In the genomic region with DNA sequence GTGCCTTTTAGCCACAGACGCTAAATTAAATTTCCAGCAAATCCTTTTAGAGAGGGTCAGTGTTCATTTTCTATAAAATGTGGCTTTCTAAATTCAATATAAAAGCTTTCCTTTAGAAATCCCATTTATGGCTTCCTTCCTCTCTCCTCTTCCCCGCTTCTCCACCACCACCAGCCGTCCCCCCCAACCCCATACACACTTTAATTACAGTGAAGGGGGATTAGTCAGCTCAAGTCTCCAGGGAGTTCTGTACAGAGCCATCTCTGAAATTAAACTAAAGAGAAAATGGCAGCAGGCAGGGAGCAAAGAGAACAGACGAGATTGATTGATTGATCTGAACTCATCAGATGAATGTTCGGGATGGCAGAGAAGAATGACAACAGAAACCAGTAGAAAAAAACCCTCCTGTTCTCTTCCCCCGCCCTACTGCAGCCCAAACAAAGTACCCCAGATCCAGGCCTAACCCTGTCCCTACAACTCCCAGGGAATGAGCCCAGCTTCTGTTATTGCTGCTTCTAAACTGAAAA, we compare ENCODE assay signal across 20 cellular contexts.
DNase-seq lines count a peak whose midpoint lies in the region; ATAC-seq and TF ChIP-seq lines count a peak whose summit lies in the region.
"Had no signal": no experiment of that assay in that cellular context is flagged by ENCODE, and none has a peak within 500 bp of the region (broad histone marks: within the 10 kb centered on the region; RNA-seq: fewer than 3 reads in every experiment).

No MANE protein-coding gene starts in this region.

- CTCF ChIA-PET in activated CD4-positive, alpha-beta T cell treated with anti-CD3 and anti-CD28 coated beads, Interleukin-2, amount 10 ng/mL, durations not matched to agents 7 days and 5 days (lab: Charles Lee), result no interaction called here
- CTCF ChIA-PET in WTC11 (lab: Charles Lee), result interaction anchor here (1.5 kb wide), 1 partner anchor 73 kb away, joined by 3 read pairs; no protein-coding TSS in a partner anchor

- POLR2A ChIA-PET in activated CD4-positive, alpha-beta T cell treated with anti-CD3 and anti-CD28 coated beads, Interleukin-2, amount 10 ng/mL, durations not matched to agents 7 days and 5 days (lab: Charles Lee), result no interaction called here
- POLR2A ChIA-PET in WTC11 (lab: Charles Lee), result no interaction called here

- peaks cover 11% of the 10 kb centered on the region for H3K4me1 Mint-ChIP-seq in activated CD4-positive, alpha-beta T cell treated with anti-CD3 and anti-CD28 coated beads, Interleukin-2, amount 10 ng/mL, durations not matched to agents 7 days and 5 days
- H3K4me1 Mint-ChIP-seq in glutamatergic neuron (ENCODE audit: low read depth, unreplicated experiment), result peaks cover 37% of the 10 kb centered on the region
- H3K4me1 Mint-ChIP-seq in WTC11, result peaks cover 11% of the 10 kb centered on the region

- H3K36me3 ChIP-seq in smooth muscle cell (ENCODE audit: low read depth), result no peaks in the 10 kb centered on the region

- no peaks in the 10 kb centered on the region for H3K9me3 Mint-ChIP-seq in activated CD4-positive, alpha-beta T cell treated with anti-CD3 and anti-CD28 coated beads, Interleukin-2, amount 10 ng/mL, durations not matched to agents 7 days and 5 days
- H3K9me3 Mint-ChIP-seq in glutamatergic neuron (ENCODE audit: unreplicated experiment) (no peaks in the 10 kb centered on the region), WTC11 (no peaks in the 10 kb centered on the region)
- H3K9me3 Mint-ChIP-seq: CD4-positive, alpha-beta T cell; HFFc6 had no signal

- no peaks in the 10 kb centered on the region for H3K27me3 ChIP-seq in smooth muscle cell (ENCODE audit: low read depth)

- no peaks in the 10 kb centered on the region for H3K36me3 Mint-ChIP-seq in activated CD4-positive, alpha-beta T cell treated with anti-CD3 and anti-CD28 coated beads, Interleukin-2, amount 10 ng/mL, durations not matched to agents 7 days and 5 days (ENCODE audit: low read depth)
- peaks cover 12% of the 10 kb centered on the region for H3K36me3 Mint-ChIP-seq in glutamatergic neuron (ENCODE audit: unreplicated experiment)
- no peaks in the 10 kb centered on the region for H3K36me3 Mint-ChIP-seq in WTC11

- H3K4me2 ChIP-seq in smooth muscle cell, result no peak overlapping the region

- H3K27ac ChIP-seq in smooth muscle cell (ENCODE audit: low read depth) (peak overlapping the region; percentile 61), substantia nigra (ENCODE audit: low read depth, low read length, poor library complexity, severe bottlenecking) (no peak overlapping the region)

- no peak overlapping the region for H3K9ac ChIP-seq in smooth muscle cell (ENCODE audit: low read depth)

- no peak overlapping the region for H3K4me3 Mint-ChIP-seq in activated CD4-positive, alpha-beta T cell treated with anti-CD3 and anti-CD28 coated beads, Interleukin-2, amount 10 ng/mL, durations not matched to agents 7 days and 5 days
- H3K4me3 Mint-ChIP-seq in glutamatergic neuron (ENCODE audit: unreplicated experiment) (peak overlapping the region; percentile 40), WTC11 (no peak overlapping the region)
- H3K4me3 Mint-ChIP-seq: CD4-positive, alpha-beta T cell; HFFc6 had no signal

- no peaks in the 10 kb centered on the region for H3K27me3 Mint-ChIP-seq in activated CD4-positive, alpha-beta T cell treated with anti-CD3 and anti-CD28 coated beads, Interleukin-2, amount 10 ng/mL, durations not matched to agents 7 days and 5 days
- H3K27me3 Mint-ChIP-seq in glutamatergic neuron (ENCODE audit: unreplicated experiment) (no peaks in the 10 kb centered on the region), WTC11 (ENCODE audit: low read depth) (peaks cover 18% of the 10 kb centered on the region)
- H3K27me3 Mint-ChIP-seq: CD4-positive, alpha-beta T cell had no signal

- peaks cover 13% of the 10 kb centered on the region for H3K4me1 ChIP-seq in smooth muscle cell (ENCODE audit: low read depth)

- no peaks in the 10 kb centered on the region for H4K20me1 ChIP-seq in smooth muscle cell (ENCODE audit: low read depth)

- no peak overlapping the region for H2AFZ ChIP-seq in smooth muscle cell (ENCODE audit: low read depth)

- peak overlapping the region; percentile 19 for H3K27ac Mint-ChIP-seq in activated CD4-positive, alpha-beta T cell treated with anti-CD3 and anti-CD28 coated beads, Interleukin-2, amount 10 ng/mL, durations not matched to agents 7 days and 5 days
- H3K27ac Mint-ChIP-seq in glutamatergic neuron (ENCODE audit: unreplicated experiment) (peak overlapping the region; percentile 91), WTC11 (no peak overlapping the region)
- H3K27ac Mint-ChIP-seq: CD4-positive, alpha-beta T cell; HFFc6 had no signal

- H3K79me2 ChIP-seq in smooth muscle cell (ENCODE audit: low read depth), result no peaks in the 10 kb centered on the region

- no peak for ATAC-seq in WTC11
- ATAC-seq: GM12878, HepG2, SK-N-SH treated with all-trans-retinoic acid at 6 μM for 48 hours had no signal

- no peaks in the 10 kb centered on the region for H3F3A ChIP-seq in smooth muscle cell (ENCODE audit: low read depth)

- TF ChIP-seq CTCF in glutamatergic neuron (IDR thresholded peaks at IDR 0.05; ENCODE audit: partially characterized antibody, unreplicated experiment) (no peak), smooth muscle cell (IDR thresholded peaks at IDR 0.05; ENCODE audit: borderline replicate concordance, insufficient read depth, poor library complexity, severe bottlenecking) (no peak), WTC11 (IDR thresholded peaks at IDR 0.05) (no peak)

- H3K9me3 ChIP-seq in smooth muscle cell (replicated peaks; ENCODE audit: low read depth), result no peaks in the 10 kb centered on the region

- DNase-seq in activated CD4-positive, alpha-beta T cell treated with anti-CD3 and anti-CD28 coated beads, Interleukin-2, amount 10 ng/mL, durations not matched to agents 7 days and 5 days, result no peak
- no peak for DNase-seq in activated CD4-positive, alpha-beta T cell treated with anti-CD3 and anti-CD28 coated beads, Interleukin-2, amount 50 U/mL, for 1 hour
- DNase-seq in NCI-H69 (lab: John Stamatoyannopoulos, UW) (peak; percentile 24), glutamatergic neuron (no peak), smooth muscle cell (lab: John Stamatoyannopoulos, UW; ENCODE audit: unreplicated experiment) (no peak), substantia nigra (lab: John Stamatoyannopoulos, UW) (no peak), WTC11 (ENCODE audit: low spot score) (no peak)
- DNase-seq in activated naive CD4-positive, alpha-beta T cell treated with anti-CD3 and anti-CD28 coated beads, Interleukin-2, amount 50 U/mL, for 16 hours, result no peak
- DNase-seq: CD4-positive, alpha-beta T cell; EL; HFFc6; KBM-7; MV-4-11; NCI-H187; NCI-H2171; RPMI8226; SHP77 treated with DMSO at 0.1 percent for 48 hours had no signal

- WGBS in smooth muscle cell (ENCODE audit: low lambda C conversion rate), result 76% methylated on average over 6 of the region's 6 CpGs

- no peak overlapping the region for H3K4me3 ChIP-seq in smooth muscle cell
- H3K4me3 ChIP-seq: GM12878 had no signal

TF ChIP-seq in WTC11, 78 proteins besides CTCF, POLR2A, EP300 and RAD21 (continues in another document):
- TF ChIP-seq, protein P1, sequence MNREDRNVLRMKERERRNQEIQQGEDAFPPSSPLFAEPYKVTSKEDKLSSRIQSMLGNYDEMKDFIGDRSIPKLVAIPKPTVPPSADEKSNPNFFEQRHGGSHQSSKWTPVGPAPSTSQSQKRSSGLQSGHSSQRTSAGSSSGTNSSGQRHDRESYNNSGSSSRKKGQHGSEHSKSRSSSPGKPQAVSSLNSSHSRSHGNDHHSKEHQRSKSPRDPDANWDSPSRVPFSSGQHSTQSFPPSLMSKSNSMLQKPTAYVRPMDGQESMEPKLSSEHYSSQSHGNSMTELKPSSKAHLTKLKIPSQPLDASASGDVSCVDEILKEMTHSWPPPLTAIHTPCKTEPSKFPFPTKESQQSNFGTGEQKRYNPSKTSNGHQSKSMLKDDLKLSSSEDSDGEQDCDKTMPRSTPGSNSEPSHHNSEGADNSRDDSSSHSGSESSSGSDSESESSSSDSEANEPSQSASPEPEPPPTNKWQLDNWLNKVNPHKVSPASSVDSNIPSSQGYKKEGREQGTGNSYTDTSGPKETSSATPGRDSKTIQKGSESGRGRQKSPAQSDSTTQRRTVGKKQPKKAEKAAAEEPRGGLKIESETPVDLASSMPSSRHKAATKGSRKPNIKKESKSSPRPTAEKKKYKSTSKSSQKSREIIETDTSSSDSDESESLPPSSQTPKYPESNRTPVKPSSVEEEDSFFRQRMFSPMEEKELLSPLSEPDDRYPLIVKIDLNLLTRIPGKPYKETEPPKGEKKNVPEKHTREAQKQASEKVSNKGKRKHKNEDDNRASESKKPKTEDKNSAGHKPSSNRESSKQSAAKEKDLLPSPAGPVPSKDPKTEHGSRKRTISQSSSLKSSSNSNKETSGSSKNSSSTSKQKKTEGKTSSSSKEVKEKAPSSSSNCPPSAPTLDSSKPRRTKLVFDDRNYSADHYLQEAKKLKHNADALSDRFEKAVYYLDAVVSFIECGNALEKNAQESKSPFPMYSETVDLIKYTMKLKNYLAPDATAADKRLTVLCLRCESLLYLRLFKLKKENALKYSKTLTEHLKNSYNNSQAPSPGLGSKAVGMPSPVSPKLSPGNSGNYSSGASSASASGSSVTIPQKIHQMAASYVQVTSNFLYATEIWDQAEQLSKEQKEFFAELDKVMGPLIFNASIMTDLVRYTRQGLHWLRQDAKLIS (CRISPR knock-in tag; IDR thresholded peaks at IDR 0.05; ENCODE audit: borderline replicate concordance), result no peak
- no peak for TF ChIP-seq ZNF416 (CRISPR knock-in tag; IDR thresholded peaks at IDR 0.05)
- TF ChIP-seq, protein P2, sequence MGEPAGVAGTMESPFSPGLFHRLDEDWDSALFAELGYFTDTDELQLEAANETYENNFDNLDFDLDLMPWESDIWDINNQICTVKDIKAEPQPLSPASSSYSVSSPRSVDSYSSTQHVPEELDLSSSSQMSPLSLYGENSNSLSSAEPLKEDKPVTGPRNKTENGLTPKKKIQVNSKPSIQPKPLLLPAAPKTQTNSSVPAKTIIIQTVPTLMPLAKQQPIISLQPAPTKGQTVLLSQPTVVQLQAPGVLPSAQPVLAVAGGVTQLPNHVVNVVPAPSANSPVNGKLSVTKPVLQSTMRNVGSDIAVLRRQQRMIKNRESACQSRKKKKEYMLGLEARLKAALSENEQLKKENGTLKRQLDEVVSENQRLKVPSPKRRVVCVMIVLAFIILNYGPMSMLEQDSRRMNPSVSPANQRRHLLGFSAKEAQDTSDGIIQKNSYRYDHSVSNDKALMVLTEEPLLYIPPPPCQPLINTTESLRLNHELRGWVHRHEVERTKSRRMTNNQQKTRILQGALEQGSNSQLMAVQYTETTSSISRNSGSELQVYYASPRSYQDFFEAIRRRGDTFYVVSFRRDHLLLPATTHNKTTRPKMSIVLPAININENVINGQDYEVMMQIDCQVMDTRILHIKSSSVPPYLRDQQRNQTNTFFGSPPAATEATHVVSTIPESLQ (CRISPR knock-in tag; IDR thresholded peaks at IDR 0.05), result no peak
- TF ChIP-seq ZNF232 (CRISPR knock-in tag; IDR thresholded peaks at IDR 0.05), result no peak
